In the genomic region with DNA sequence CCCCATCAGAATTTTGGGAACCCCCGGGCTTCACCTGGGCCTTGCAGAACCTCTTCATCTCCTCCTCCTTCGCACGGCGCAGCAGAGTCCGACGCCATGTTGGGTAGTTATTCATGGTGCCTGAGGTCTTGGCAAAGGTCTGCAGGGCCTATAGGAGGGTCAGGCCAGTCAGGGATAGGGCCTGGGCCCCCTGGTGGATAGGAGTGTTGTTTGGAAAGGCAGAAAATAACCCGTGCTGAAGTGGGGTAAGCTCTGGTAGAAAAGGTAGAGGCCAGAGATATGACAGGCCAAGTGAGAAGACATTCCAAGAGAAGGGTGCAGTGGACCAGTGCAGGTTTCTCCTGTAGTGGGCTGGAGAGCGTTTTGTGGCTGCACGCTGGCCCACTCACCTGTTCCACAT, we compare ENCODE assay signal across 15 cellular contexts. TPM values are rescaled to one million over a fixed set of nuclear protein-coding genes. Genes with fewer than 3 reads are reported as not detected.
A peak's percentile ranks its signal among the peaks of the same experiment; 100 is the strongest.
DNase-seq lines count a peak whose midpoint lies in the region; ATAC-seq and TF ChIP-seq lines count a peak whose summit lies in the region.
"Had no signal": no experiment of that assay in that cellular context is flagged by ENCODE, and none has a peak within 500 bp of the region (broad histone marks: within the 10 kb centered on the region; RNA-seq: fewer than 3 reads in every experiment).

No MANE protein-coding gene starts in this region.

- DNase-seq in activated naive CD4-positive, alpha-beta T cell treated with Interleukin-2 at 50 U/mL for 16 hours = no peak
- DNase-seq in OCI-LY7 (ENCODE audit: low spot score) = no peak
- DNase-seq in ecto neural progenitor cell (ENCODE audit: low spot score) = peak; percentile 33
- DNase-seq in stimulated activated effector memory CD8-positive, alpha-beta T cell treated with anti-CD3 and anti-CD28 coated beads, Interleukin-12 subunit alpha, Interleukin-12 subunit beta, amount 100 ng/mL, for 72 hours (ENCODE audit: low spot score in 2 of 2) = peak in 1 of 2 donors; percentile 46
- no peak for DNase-seq in effector CD8-positive, alpha-beta T cell (lab: John Stamatoyannopoulos, UW)
- DNase-seq in MM.1S = no peak
- DNase-seq: NCI-H2029 treated with DMSO at 0.1 percent for 48 hours, NCI-H69, substantia nigra had no signal

- H3K27ac ChIP-seq in OCI-LY7 (ENCODE audit: low read depth, low read length, poor library complexity, severe bottlenecking) (no peak overlapping the region), MM.1S (ENCODE audit: low read length) (no peak overlapping the region)
- H3K27ac ChIP-seq: gastroesophageal sphincter, Peyer's patch had no signal

- H4K20me1 ChIP-seq in OCI-LY7 (ENCODE audit: insufficient read depth, low read length) (no peaks in the 10 kb centered on the region), MM.1S (ENCODE audit: insufficient read depth, low read length) (no peaks in the 10 kb centered on the region)

- H2AFZ ChIP-seq in OCI-LY7 (ENCODE audit: low read length) (no peak overlapping the region), MM.1S (ENCODE audit: low read length) (no peak overlapping the region)

- peaks cover 20% of the 10 kb centered on the region for H3K4me1 ChIP-seq in OCI-LY7 (ENCODE audit: insufficient read depth, low read length, poor library complexity, severe bottlenecking)
- H3K4me1 ChIP-seq in MM.1S (ENCODE audit: low read length) = 0 out of 2 replicates have a peak, but pooled peaks cover 6% of the 10 kb centered on the region

- H3K4me2 ChIP-seq in OCI-LY7 (ENCODE audit: low read length) (no peak overlapping the region), MM.1S (ENCODE audit: low read depth, low read length) (no peak overlapping the region)

- peak overlapping the region; percentile 70 for H3K27ac Mint-ChIP-seq in activated naive CD4-positive, alpha-beta T cell treated with anti-CD3 and anti-CD28 coated beads, Interleukin-2, amount 50 U/mL, for 24 hours
- H3K27ac Mint-ChIP-seq in stimulated activated effector memory CD8-positive, alpha-beta T cell treated with anti-CD3 and anti-CD28 coated beads, Interleukin-12 subunit alpha, Interleukin-12 subunit beta, amount 100 ng/mL, for 72 hours = peak overlapping the region; percentile 87
- H3K27ac Mint-ChIP-seq: nephron had no signal

- no peaks in the 10 kb centered on the region for H3K9me3 Mint-ChIP-seq in activated naive CD4-positive, alpha-beta T cell treated with anti-CD3 and anti-CD28 coated beads, Interleukin-2, amount 50 U/mL, for 24 hours
- no peaks in the 10 kb centered on the region for H3K9me3 Mint-ChIP-seq in stimulated activated effector memory CD8-positive, alpha-beta T cell treated with anti-CD3 and anti-CD28 coated beads, Interleukin-12 subunit alpha, Interleukin-12 subunit beta, amount 100 ng/mL, for 72 hours
- H3K9me3 Mint-ChIP-seq: nephron had no signal

- CTCF ChIA-PET in OCI-LY7 (lab: Charles Lee; ENCODE audit: unreplicated experiment) = no interaction called here

- H3F3A ChIP-seq in MM.1S (ENCODE audit: insufficient read depth, low read length) = peaks cover 6% of the 10 kb centered on the region; the same call in 1 of the 2 replicates

- no peak overlapping the region for H3K4me3 Mint-ChIP-seq in activated naive CD4-positive, alpha-beta T cell treated with anti-CD3 and anti-CD28 coated beads, Interleukin-2, amount 50 U/mL, for 24 hours
- no peak overlapping the region for H3K4me3 Mint-ChIP-seq in stimulated activated effector memory CD8-positive, alpha-beta T cell treated with anti-CD3 and anti-CD28 coated beads, Interleukin-12 subunit alpha, Interleukin-12 subunit beta, amount 100 ng/mL, for 72 hours
- H3K4me3 Mint-ChIP-seq: nephron had no signal

- H3K9me2 ChIP-seq in OCI-LY7 (ENCODE audit: insufficient read depth, low read length) (no peaks in the 10 kb centered on the region), MM.1S (replicated peaks; ENCODE audit: insufficient read depth, low read length) (no peaks in the 10 kb centered on the region)

- ATAC-seq in stimulated activated effector memory CD8-positive, alpha-beta T cell treated with anti-CD3 and anti-CD28 coated beads, Interleukin-12 subunit alpha, Interleukin-12 subunit beta, amount 100 ng/mL, for 72 hours = no peak
- ATAC-seq in GM19324 (IDR thresholded peaks at IDR 0.05; ENCODE audit: low FRiP score, unreplicated experiment) = no peak
- ATAC-seq: gastroesophageal sphincter had no signal

- BruUV-seq in OCI-LY7 (replicated peaks; lab: Mats Ljungman, UMichigan) = no TSS peak

- H3K4me1 Mint-ChIP-seq in activated naive CD4-positive, alpha-beta T cell treated with anti-CD3 and anti-CD28 coated beads, Interleukin-2, amount 50 U/mL, for 24 hours = peaks cover 49% of the 10 kb centered on the region
- H3K4me1 Mint-ChIP-seq in stimulated activated effector memory CD8-positive, alpha-beta T cell treated with anti-CD3 and anti-CD28 coated beads, Interleukin-12 subunit alpha, Interleukin-12 subunit beta, amount 100 ng/mL, for 72 hours = peaks cover 61% of the 10 kb centered on the region

- H3K9ac ChIP-seq in MM.1S (ENCODE audit: low read length) = no peak overlapping the region

- intact Hi-C loops in OCI-LY7 (cut with micrococcal nuclease; ENCODE audit: unreplicated experiment) = no loop called here

- no peaks in the 10 kb centered on the region for H3K9me3 ChIP-seq in OCI-LY7 (ENCODE audit: low read length)
- H3K9me3 ChIP-seq in MM.1S (replicated peaks; ENCODE audit: insufficient read depth, low read length) = no peaks in the 10 kb centered on the region
- H3K9me3 ChIP-seq: gastroesophageal sphincter, Peyer's patch had no signal

- POLR2A ChIA-PET in OCI-LY7 (lab: Charles Lee) = interaction anchor here (7.4 kb wide), 1 partner anchor 9 kb away, joined by 64 read pairs; a partner anchor contains a TSS

- H3K36me3 ChIP-seq in OCI-LY7 (ENCODE audit: insufficient read depth, low read length) = peaks cover 71% of the 10 kb centered on the region
- no peaks in the 10 kb centered on the region; the same call in 1 of the 2 replicates for H3K36me3 ChIP-seq in MM.1S (replicated peaks; ENCODE audit: insufficient read depth, low read length)

- no peak overlapping the region for H3K4me3 ChIP-seq in OCI-LY7 (ENCODE audit: low read depth, low read length, poor library complexity, severe bottlenecking)
- H3K4me3 ChIP-seq in MM.1S (ENCODE audit: low read length) = no peak overlapping the region
- H3K4me3 ChIP-seq: gastroesophageal sphincter, lung, Peyer's patch had no signal

- H3K79me2 ChIP-seq in OCI-LY7 (ENCODE audit: insufficient read depth, low read depth, low read length) (no peaks in the 10 kb centered on the region), MM.1S (ENCODE audit: low read length) (peaks cover 22% of the 10 kb centered on the region)

- H3K27me3 ChIP-seq in MM.1S (replicated peaks; ENCODE audit: insufficient read depth, low read length) = no peaks in the 10 kb centered on the region
- H3K27me3 ChIP-seq: gastroesophageal sphincter, Peyer's patch had no signal

- 0 out of 2 replicates have a peak, but pooled peaks have one; percentile 29 for TF ChIP-seq CTCF in OCI-LY7 (conservative IDR thresholded peaks at IDR 0.05; ENCODE audit: low read length)
- no peak for TF ChIP-seq CTCF in MM.1S (IDR thresholded peaks at IDR 0.05; ENCODE audit: low read length)

- peaks cover 5% of the 10 kb centered on the region for H3K36me3 Mint-ChIP-seq in activated naive CD4-positive, alpha-beta T cell treated with anti-CD3 and anti-CD28 coated beads, Interleukin-2, amount 50 U/mL, for 24 hours
- peaks cover 53% of the 10 kb centered on the region for H3K36me3 Mint-ChIP-seq in stimulated activated effector memory CD8-positive, alpha-beta T cell treated with anti-CD3 and anti-CD28 coated beads, Interleukin-12 subunit alpha, Interleukin-12 subunit beta, amount 100 ng/mL, for 72 hours

- H3K27me3 Mint-ChIP-seq in activated naive CD4-positive, alpha-beta T cell treated with anti-CD3 and anti-CD28 coated beads, Interleukin-2, amount 50 U/mL, for 24 hours = no peaks in the 10 kb centered on the region

RNA-seq across cellular contexts. Expression of a gene that starts 4.9 kb away (rescaled TPM):
- total RNA-seq in OCI-LY7 (2014; rRNA removed; shearing (Covaris generic)) = 18.4 and 24.4 TPM in 2 replicates
- 14.3 and 15.9 TPM in 2 replicates for total RNA-seq in OCI-LY7 (2022)

RNA-seq across cellular contexts. Expression of a gene that starts 5.0 kb away (rescaled TPM):
- 0.15 and 1.6 TPM in 2 replicates for total RNA-seq in OCI-LY7 (2014; rRNA removed; shearing (Covaris generic))
- 1.3 and 1.7 TPM in 2 replicates for total RNA-seq in OCI-LY7 (2022)

RNA-seq across cellular contexts. Expression of a gene that starts 10.2 kb away (rescaled TPM):
- total RNA-seq in OCI-LY7 (2014; rRNA removed; shearing (Covaris generic)) = 69.2 and 79.5 TPM in 2 replicates
- total RNA-seq in OCI-LY7 (2022) = 101 and 108 TPM in 2 replicates

RNA-seq across cellular contexts. Expression of a gene that starts 37.6 kb away (rescaled TPM):
- total RNA-seq in OCI-LY7 (2014; rRNA removed; shearing (Covaris generic)) = 13.7 and 15.3 TPM in 2 replicates
- 15.8 and 17.0 TPM in 2 replicates for total RNA-seq in OCI-LY7 (2022)
